ENCODE assay signal across 8 cellular contexts in genomic region chr6:143536461-143536865, GRCh38. TPM values are rescaled to one million over a fixed set of nuclear protein-coding genes. Genes with fewer than 3 reads are reported as not detected.
DNase-seq lines count a peak whose midpoint lies in the region; ATAC-seq lines count a peak whose summit lies in the region.

No MANE protein-coding gene starts in this region.

- no peaks in the 10 kb centered on the region for H3K27me3 Mint-ChIP-seq in naive thymus-derived CD8-positive, alpha-beta T cell

- ATAC-seq in HG02884 (IDR thresholded peaks at IDR 0.05; ENCODE audit: unreplicated experiment) = peak; percentile 70
- ATAC-seq in naive thymus-derived CD8-positive, alpha-beta T cell = peak; percentile 69 to 79

- H3K4me3 Mint-ChIP-seq in naive thymus-derived CD8-positive, alpha-beta T cell = peak overlapping the region; percentile 68 to 91 (median 79)

- H3K4me1 Mint-ChIP-seq in naive thymus-derived CD8-positive, alpha-beta T cell = peaks cover 2 to 38% (median 17%) of the 10 kb centered on the region in 4 donors

- H3K4me1 ChIP-seq in esophagus (ENCODE audit: control insufficient read depth in 2 of 2, insufficient read depth in 2 of 2, low read length in 1 of 2) = peaks cover 0 to 5% of the 10 kb centered on the region in 2 donors
- H3K4me1 ChIP-seq in urinary bladder (ENCODE audit: insufficient read depth) = no peaks in the 10 kb centered on the region

- H3K9me3 ChIP-seq in esophagus (ENCODE audit: control insufficient read depth in 2 of 2, insufficient read depth in 1 of 2, low read depth in 1 of 2, low read length in 1 of 2) = no peaks in the 10 kb centered on the region

- 2% methylated on average over 25 to 27 of the region's 27 CpGs for WGBS in esophagus, 2 donors
- 4% methylated on average over 27 of the region's 27 CpGs for WGBS in urinary bladder

- peak overlapping the region; percentile 79 to 85 for H3K27ac ChIP-seq in esophagus (ENCODE audit: low read depth in 2 of 2, low read length in 1 of 2)
- H3K27ac ChIP-seq in urinary bladder (ENCODE audit: low read depth) = no peak overlapping the region

- peak overlapping the region in 6 of 10 donors; percentile 16 to 81 (median 68) for H3K27ac Mint-ChIP-seq in naive thymus-derived CD8-positive, alpha-beta T cell

- no peaks in the 10 kb centered on the region for H3K36me3 Mint-ChIP-seq in naive thymus-derived CD8-positive, alpha-beta T cell

- POLR2A ChIA-PET in naive thymus-derived CD8-positive, alpha-beta T cell (lab: Charles Lee) = interaction anchor here (0.6 to 1.6 kb wide), 2 partner anchors 86 to 808 kb away, joined by 4 to 5 read pairs; partner anchors contain the start of genes ADAT2 and PEX3

- H3K4me3 ChIP-seq in esophagus (ENCODE audit: low read depth in 1 of 2, low read length in 2 of 2) (peak overlapping the region; percentile 56 to 83), urinary bladder (ENCODE audit: low read depth, low read length) (peak overlapping the region; percentile 72)

- H3K9me3 Mint-ChIP-seq in naive thymus-derived CD8-positive, alpha-beta T cell = no peaks in the 10 kb centered on the region

- H3K36me3 ChIP-seq in esophagus (ENCODE audit: control insufficient read depth in 2 of 2, insufficient read depth in 2 of 2, low read length in 1 of 2) (no peaks in the 10 kb centered on the region), urinary bladder (ENCODE audit: insufficient read depth) (no peaks in the 10 kb centered on the region)

- no peaks in the 10 kb centered on the region for H3K27me3 ChIP-seq in esophagus (ENCODE audit: control insufficient read depth in 1 of 2, insufficient read depth in 2 of 2, low read length in 2 of 2)

- DNase-seq in DMS79 treated with DMSO at 0.1 percent for 48 hours (lab: John Stamatoyannopoulos, UW) = peak; percentile 6
- DNase-seq in DMS79 (lab: John Stamatoyannopoulos, UW) = no peak
- DNase-seq in NCI-H526 treated with DMSO at 0.1 percent for 48 hours (lab: John Stamatoyannopoulos, UW) = peak; percentile 20
- DNase-seq in activated CD8-positive, alpha-beta memory T cell treated with anti-CD3 and anti-CD28 coated beads for 48 hours (ENCODE audit: low read depth in 2 of 3, low spot score in 2 of 3) = peak in 2 of 3 experiments; percentile 11 to 38
- peak in 8 of 10 donors; percentile 5 to 49 (median 26) for DNase-seq in naive thymus-derived CD8-positive, alpha-beta T cell

RNA-seq across cellular contexts. Expression of gene FUCA2, which starts 24.9 kb away (rescaled TPM):
- polyA plus RNA-seq in esophagus = 10 to 100 TPM; 10.1 to 12.8 TPM
- total RNA-seq in naive thymus-derived CD8-positive, alpha-beta T cell = 1 to 10 TPM; 3.1 to 4.7 TPM
- 10 to 100 TPM in 1 of 3 donors, 1 to 10 TPM in 2; 4.3 to 13.1 (median 6.4) TPM for polyA plus RNA-seq in naive thymus-derived CD8-positive, alpha-beta T cell
- 37.0 TPM for total RNA-seq in urinary bladder
- 46.3 TPM for polyA plus RNA-seq in urinary bladder
